25 cellular contexts compared by ENCODE assay signal in genomic region chr4:137993232-137993631, GRCh38.
"Had no signal": no experiment of that assay in that cellular context is flagged by ENCODE, and none has a peak within 500 bp of the region (broad histone marks: within the 10 kb centered on the region; RNA-seq: fewer than 3 reads in every experiment).

No MANE protein-coding gene starts in this region.

- DNase-seq: activated naive CD4-positive, alpha-beta T cell; activated T-cell treated with anti-CD3 and anti-CD28 coated beads, Interleukin-2, amount 50 U/mL, for 1 hour; adrenal gland; cerebellar nuclear complex; cortex of kidney; endodermal cell; foreskin melanocyte; immature natural killer cell; lower lobe of right lung; naive thymus-derived CD8-positive, alpha-beta T cell; spleen; stimulated activated CD4-positive, alpha-beta T cell treated with anti-CD3 and anti-CD28 coated beads, Interleukin-4, amount 100 ng/mL, for 1 hour; stimulated activated naive CD4-positive, alpha-beta T cell; T-cell; upper lobe of left lung had no signal

- H3K9me3 Mint-ChIP-seq: activated T-helper 2 cell treated with anti-CD3 and anti-CD28 coated beads, Interferon-gamma antibody, Interleukin-2, Interleukin-4, amounts not matched to agents 10 μg/mL and 5 μg/mL and 100 μg/mL, durations not matched to agents 14 hours and 24 hours and 36 hours; endodermal cell; mesothelial cell of epicardium; T-helper 2 cell treated with Interferon-gamma antibody and Interleukin-4, amounts not matched to agents 5 μg/mL and 100 μg/mL, for 36 hours; WTC11 had no signal

- H3K36me3 Mint-ChIP-seq: activated naive CD8-positive, alpha-beta T cell; immature natural killer cell; mesothelial cell of epicardium; naive thymus-derived CD8-positive, alpha-beta T cell; T-cell; WTC11 had no signal

- H3K4me1 Mint-ChIP-seq: endodermal cell; immature natural killer cell; naive thymus-derived CD8-positive, alpha-beta T cell; T-cell; WTC11 had no signal

- H3K4me3 Mint-ChIP-seq: activated naive CD8-positive, alpha-beta T cell; endodermal cell; immature natural killer cell; mesothelial cell of epicardium; naive thymus-derived CD8-positive, alpha-beta T cell; T-cell; T-helper 2 cell treated with Interferon-gamma antibody and Interleukin-4, amounts not matched to agents 5 μg/mL and 100 μg/mL, for 36 hours; WTC11 had no signal

- H3K4me3 ChIP-seq: adrenal gland, ascending aorta, hepatocyte, lower lobe of right lung, prostate gland, spleen, thoracic aorta, upper lobe of left lung had no signal

- ATAC-seq: left lobe of liver; lower lobe of right lung; naive thymus-derived CD8-positive, alpha-beta T cell; T-cell; WTC11 had no signal

- H3K27ac Mint-ChIP-seq: activated naive CD8-positive, alpha-beta T cell; activated T-helper 2 cell treated with anti-CD3 and anti-CD28 coated beads, Interferon-gamma antibody, Interleukin-2, Interleukin-4, amounts not matched to agents 10 μg/mL and 5 μg/mL and 100 μg/mL, durations not matched to agents 14 hours and 24 hours and 36 hours; endodermal cell; immature natural killer cell; mesothelial cell of epicardium; naive thymus-derived CD8-positive, alpha-beta T cell; T-cell; T-helper 2 cell treated with Interferon-gamma antibody and Interleukin-4, amounts not matched to agents 5 μg/mL and 100 μg/mL, for 36 hours; WTC11 had no signal

- H3K27me3 Mint-ChIP-seq: activated naive CD8-positive, alpha-beta T cell; naive thymus-derived CD8-positive, alpha-beta T cell; T-cell had no signal
